11 cellular contexts compared by ENCODE assay signal in the genomic region with DNA sequence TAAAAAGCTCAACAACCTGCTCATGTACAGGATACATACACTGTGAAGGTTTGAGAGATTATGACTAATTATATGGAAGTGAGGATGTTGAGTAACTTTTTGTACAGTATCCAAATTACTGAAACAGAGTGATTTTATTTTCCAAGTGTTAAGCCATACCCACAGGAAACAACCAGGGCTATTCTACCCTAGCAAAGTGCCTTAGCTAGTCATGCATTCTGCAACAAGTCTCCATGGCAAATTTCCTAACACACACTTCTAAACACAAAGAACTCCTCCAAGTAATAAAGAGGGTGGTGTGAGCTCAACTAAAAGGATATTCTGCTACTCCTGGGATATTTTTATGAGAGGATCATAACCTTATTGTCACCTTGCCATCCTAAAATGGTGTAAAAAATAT. TPM values are rescaled to one million over a fixed set of nuclear protein-coding genes. Genes with fewer than 3 reads are reported as not detected.
A peak's percentile ranks its signal among the peaks of the same experiment; 100 is the strongest.
DNase-seq lines count a peak whose midpoint lies in the region; ATAC-seq and TF ChIP-seq lines count a peak whose summit lies in the region.
"Had no signal": no experiment of that assay in that cellular context is flagged by ENCODE, and none has a peak within 500 bp of the region (broad histone marks: within the 10 kb centered on the region; RNA-seq: fewer than 3 reads in every experiment).

No MANE protein-coding gene starts in this region.

- no peaks in the 10 kb centered on the region for H3K36me3 ChIP-seq in GM23338 (ENCODE audit: insufficient read depth)

- DNase-seq in GM23338 (ENCODE audit: low spot score) (no peak), RKO (ENCODE audit: low spot score) (peak; percentile 78), fibroblast of pulmonary artery (ENCODE audit: low read depth) (peak; percentile 93), progenitor cell of endocrine pancreas (ENCODE audit: low spot score, unreplicated experiment) (no peak), hippocampal formation (lab: John Stamatoyannopoulos, UW) (no peak), mucosa of gallbladder (ENCODE audit: low spot score) (no peak)
- DNase-seq: head of caudate nucleus; NCI-H446 treated with DMSO at 0.1 percent for 48 hours; stimulated activated CD4-positive, alpha-beta T cell treated with anti-CD3 and anti-CD28 coated beads, Interleukin-4, amount 100 ng/mL, for 1 hour had no signal

- H2AFZ ChIP-seq in GM23338: no peak overlapping the region

- H3K4me3 Mint-ChIP-seq in GM23338: no peak overlapping the region
- peak overlapping the region; percentile 84 for H3K4me3 Mint-ChIP-seq in progenitor cell of endocrine pancreas (ENCODE audit: low read depth)

- peaks cover 86% of the 10 kb centered on the region for H3K79me2 ChIP-seq in GM23338 (replicated peaks; ENCODE audit: insufficient read depth)

- peaks cover 45% of the 10 kb centered on the region for H4K20me1 ChIP-seq in GM23338 (replicated peaks; ENCODE audit: insufficient read depth)

- H3K27ac Mint-ChIP-seq in GM23338: no peak overlapping the region
- peak overlapping the region; percentile 33 for H3K27ac Mint-ChIP-seq in progenitor cell of endocrine pancreas

- H3K27me3 Mint-ChIP-seq in GM23338 (ENCODE audit: insufficient read depth, low read depth, poor library complexity) (peaks cover 2% of the 10 kb centered on the region), progenitor cell of endocrine pancreas (no peaks in the 10 kb centered on the region)

- no peaks in the 10 kb centered on the region for H3F3A ChIP-seq in GM23338 (replicated peaks; ENCODE audit: low read depth)

- H3K4me1 Mint-ChIP-seq in GM23338 (peaks cover 58% of the 10 kb centered on the region), progenitor cell of endocrine pancreas (ENCODE audit: low read depth) (peaks cover 64% of the 10 kb centered on the region)

- H3K36me3 Mint-ChIP-seq in GM23338 (ENCODE audit: low read depth) (peaks cover 3% of the 10 kb centered on the region), progenitor cell of endocrine pancreas (ENCODE audit: insufficient read depth) (peaks cover 6% of the 10 kb centered on the region)

- H3K9me3 Mint-ChIP-seq in GM23338 (no peaks in the 10 kb centered on the region), progenitor cell of endocrine pancreas (ENCODE audit: low read depth) (no peaks in the 10 kb centered on the region)

- H3K4me3 ChIP-seq in GM23338: no peak overlapping the region; the same call in none of the 2 replicates
- H3K4me3 ChIP-seq in fibroblast of pulmonary artery (replicated peaks; ENCODE audit: low read depth, low read length): no peak overlapping the region

- ATAC-seq in GM23338 (no peak), HG02588 (IDR thresholded peaks at IDR 0.05; ENCODE audit: unreplicated experiment) (no peak), GM19035 (IDR thresholded peaks at IDR 0.05; ENCODE audit: unreplicated experiment) (no peak)

- no peaks in the 10 kb centered on the region for H3K9me2 ChIP-seq in GM23338 (ENCODE audit: insufficient read depth)

- H3K4me2 ChIP-seq in GM23338: peak overlapping the region; percentile 98

- peaks cover 57% of the 10 kb centered on the region for H3K4me1 ChIP-seq in GM23338 (ENCODE audit: insufficient read depth)

- no peaks in the 10 kb centered on the region for H3K27me3 ChIP-seq in GM23338 (ENCODE audit: insufficient read depth)

- TF ChIP-seq CTCF in GM23338 (conservative IDR thresholded peaks at IDR 0.05; ENCODE audit: low read depth in 2 of 2): no peak
- no peak for TF ChIP-seq CTCF in fibroblast of pulmonary artery (IDR thresholded peaks at IDR 0.05; ENCODE audit: low read length, missing control alignments)
- no peak for TF ChIP-seq CTCF in progenitor cell of endocrine pancreas (IDR thresholded peaks at IDR 0.05; ENCODE audit: unreplicated experiment)

- H3K27ac ChIP-seq in GM23338 (ENCODE audit: low read depth): no peak overlapping the region

TF ChIP-seq in GM23338, 12 proteins besides CTCF, POLR2A, EP300 and RAD21 (continues in another document):
- TF ChIP-seq EZH2 (IDR thresholded peaks at IDR 0.05; ENCODE audit: low read depth, unreplicated experiment) (no peak), EZH2phosphoT487 (IDR thresholded peaks at IDR 0.05; ENCODE audit: unreplicated experiment) (no peak)
- TF ChIP-seq, protein P1, sequence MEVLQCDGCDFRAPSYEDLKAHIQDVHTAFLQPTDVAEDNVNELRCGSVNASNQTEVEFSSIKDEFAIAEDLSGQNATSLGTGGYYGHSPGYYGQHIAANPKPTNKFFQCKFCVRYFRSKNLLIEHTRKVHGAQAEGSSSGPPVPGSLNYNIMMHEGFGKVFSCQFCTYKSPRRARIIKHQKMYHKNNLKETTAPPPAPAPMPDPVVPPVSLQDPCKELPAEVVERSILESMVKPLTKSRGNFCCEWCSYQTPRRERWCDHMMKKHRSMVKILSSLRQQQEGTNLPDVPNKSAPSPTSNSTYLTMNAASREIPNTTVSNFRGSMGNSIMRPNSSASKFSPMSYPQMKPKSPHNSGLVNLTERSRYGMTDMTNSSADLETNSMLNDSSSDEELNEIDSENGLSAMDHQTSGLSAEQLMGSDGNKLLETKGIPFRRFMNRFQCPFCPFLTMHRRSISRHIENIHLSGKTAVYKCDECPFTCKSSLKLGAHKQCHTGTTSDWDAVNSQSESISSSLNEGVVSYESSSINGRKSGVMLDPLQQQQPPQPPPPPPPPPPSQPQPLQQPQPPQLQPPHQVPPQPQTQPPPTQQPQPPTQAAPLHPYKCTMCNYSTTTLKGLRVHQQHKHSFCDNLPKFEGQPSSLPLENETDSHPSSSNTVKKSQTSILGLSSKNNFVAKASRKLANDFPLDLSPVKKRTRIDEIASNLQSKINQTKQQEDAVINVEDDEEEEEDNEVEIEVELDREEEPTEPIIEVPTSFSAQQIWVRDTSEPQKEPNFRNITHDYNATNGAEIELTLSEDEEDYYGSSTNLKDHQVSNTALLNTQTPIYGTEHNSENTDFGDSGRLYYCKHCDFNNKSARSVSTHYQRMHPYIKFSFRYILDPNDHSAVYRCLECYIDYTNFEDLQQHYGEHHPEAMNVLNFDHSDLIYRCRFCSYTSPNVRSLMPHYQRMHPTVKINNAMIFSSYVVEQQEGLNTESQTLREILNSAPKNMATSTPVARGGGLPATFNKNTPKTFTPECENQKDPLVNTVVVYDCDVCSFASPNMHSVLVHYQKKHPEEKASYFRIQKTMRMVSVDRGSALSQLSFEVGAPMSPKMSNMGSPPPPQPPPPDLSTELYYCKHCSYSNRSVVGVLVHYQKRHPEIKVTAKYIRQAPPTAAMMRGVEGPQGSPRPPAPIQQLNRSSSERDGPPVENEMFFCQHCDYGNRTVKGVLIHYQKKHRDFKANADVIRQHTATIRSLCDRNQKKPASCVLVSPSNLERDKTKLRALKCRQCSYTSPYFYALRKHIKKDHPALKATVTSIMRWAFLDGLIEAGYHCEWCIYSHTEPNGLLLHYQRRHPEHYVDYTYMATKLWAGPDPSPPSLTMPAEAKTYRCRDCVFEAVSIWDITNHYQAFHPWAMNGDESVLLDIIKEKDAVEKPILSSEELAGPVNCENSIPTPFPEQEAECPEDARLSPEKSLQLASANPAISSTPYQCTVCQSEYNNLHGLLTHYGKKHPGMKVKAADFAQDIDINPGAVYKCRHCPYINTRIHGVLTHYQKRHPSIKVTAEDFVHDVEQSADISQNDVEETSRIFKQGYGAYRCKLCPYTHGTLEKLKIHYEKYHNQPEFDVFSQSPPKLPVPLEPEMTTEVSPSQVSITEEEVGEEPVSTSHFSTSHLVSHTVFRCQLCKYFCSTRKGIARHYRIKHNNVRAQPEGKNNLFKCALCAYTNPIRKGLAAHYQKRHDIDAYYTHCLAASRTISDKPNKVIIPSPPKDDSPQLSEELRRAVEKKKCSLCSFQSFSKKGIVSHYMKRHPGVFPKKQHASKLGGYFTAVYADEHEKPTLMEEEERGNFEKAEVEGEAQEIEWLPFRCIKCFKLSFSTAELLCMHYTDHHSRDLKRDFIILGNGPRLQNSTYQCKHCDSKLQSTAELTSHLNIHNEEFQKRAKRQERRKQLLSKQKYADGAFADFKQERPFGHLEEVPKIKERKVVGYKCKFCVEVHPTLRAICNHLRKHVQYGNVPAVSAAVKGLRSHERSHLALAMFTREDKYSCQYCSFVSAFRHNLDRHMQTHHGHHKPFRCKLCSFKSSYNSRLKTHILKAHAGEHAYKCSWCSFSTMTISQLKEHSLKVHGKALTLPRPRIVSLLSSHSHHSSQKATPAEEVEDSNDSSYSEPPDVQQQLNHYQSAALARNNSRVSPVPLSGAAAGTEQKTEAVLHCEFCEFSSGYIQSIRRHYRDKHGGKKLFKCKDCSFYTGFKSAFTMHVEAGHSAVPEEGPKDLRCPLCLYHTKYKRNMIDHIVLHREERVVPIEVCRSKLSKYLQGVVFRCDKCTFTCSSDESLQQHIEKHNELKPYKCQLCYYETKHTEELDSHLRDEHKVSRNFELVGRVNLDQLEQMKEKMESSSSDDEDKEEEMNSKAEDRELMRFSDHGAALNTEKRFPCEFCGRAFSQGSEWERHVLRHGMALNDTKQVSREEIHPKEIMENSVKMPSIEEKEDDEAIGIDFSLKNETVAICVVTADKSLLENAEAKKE (CRISPR knock-in tag; IDR thresholded peaks at IDR 0.05): no peak

RNA-seq across cellular contexts. Expression of gene LGR4, which starts 4.4 kb away (rescaled TPM):
- 91.7 and 99.6 TPM in 2 replicates for total RNA-seq in GM23338 (2014; rRNA removed; shearing (Covaris generic))
- polyA plus RNA-seq in GM23338 (2016; fragmentation: Nextera tagmentation; extraction: Ambion mirVana): 21.2 and 22.6 TPM in 2 replicates
- 138 and 154 TPM in 2 replicates for total RNA-seq in progenitor cell of endocrine pancreas
- total RNA-seq in mucosa of gallbladder: 47.6 TPM

RNA-seq across cellular contexts. Expression of gene LIN7C, which starts 38.4 kb away (rescaled TPM):
- 61.0 and 65.6 TPM in 2 replicates for total RNA-seq in GM23338 (2014; rRNA removed; shearing (Covaris generic))
- 18.3 and 22.5 TPM in 2 replicates for polyA plus RNA-seq in GM23338 (2016; fragmentation: Nextera tagmentation; extraction: Ambion mirVana)
- total RNA-seq in progenitor cell of endocrine pancreas (36.5 and 38.2 TPM in 2 replicates), mucosa of gallbladder (34.1 TPM)

Comparison
In these comparisons a context has a peak if more than half of its experiments do, and no peak if none do; other contexts are left out.
1. DNase-seq: peak in RKO (single experiment) and fibroblast of pulmonary artery (single experiment); none in GM23338 (single experiment), progenitor cell of endocrine pancreas (single experiment), hippocampal formation (0 of 2) and mucosa of gallbladder (single experiment).